Comparison of ENCODE assay signal across 9 cellular contexts in the genomic region with DNA sequence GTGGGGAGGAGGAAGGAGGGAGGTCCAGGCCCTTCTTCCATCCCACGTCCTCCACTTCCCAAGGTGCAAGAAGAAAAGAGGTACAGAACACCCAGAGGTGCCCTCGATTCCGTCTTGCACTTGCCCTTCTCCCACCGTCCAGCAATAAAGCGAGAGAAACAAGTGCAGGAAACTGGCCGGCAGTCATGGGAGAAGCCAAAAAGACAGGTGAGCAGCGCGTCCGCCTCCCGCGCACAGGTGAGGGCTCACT. TPM values are rescaled to one million over a fixed set of nuclear protein-coding genes. Genes with fewer than 3 reads are reported as not detected.
DNase-seq lines count a peak whose midpoint lies in the region; ATAC-seq and TF ChIP-seq lines count a peak whose summit lies in the region.
"Had no signal": no experiment of that assay in that cellular context is flagged by ENCODE, and none has a peak within 500 bp of the region (broad histone marks: within the 10 kb centered on the region; RNA-seq: fewer than 3 reads in every experiment).

No MANE protein-coding gene starts in this region.

- H3K9me3 ChIP-seq in lower lobe of right lung: no peaks in the 10 kb centered on the region
- no peaks in the 10 kb centered on the region for H3K9me3 ChIP-seq in aorta (ENCODE audit: control insufficient read depth, low read length)

- peaks cover 41% of the 10 kb centered on the region for H3K4me1 ChIP-seq in lower lobe of right lung
- H3K4me1 ChIP-seq in aorta (ENCODE audit: control insufficient read depth in 1 of 2, insufficient read depth in 2 of 2, low read length in 2 of 2): no peaks in the 10 kb centered on the region

- H3K36me3 ChIP-seq in lower lobe of right lung: no peaks in the 10 kb centered on the region
- H3K36me3 ChIP-seq in aorta (ENCODE audit: control insufficient read depth in 1 of 2, insufficient read depth in 2 of 2, low read length in 1 of 2): no peaks in the 10 kb centered on the region

- 0% methylated on average over 11 of the region's 11 CpGs for WGBS in aorta, 2 donors

- H3K27ac ChIP-seq in angular gyrus (ENCODE audit: low read depth, low read length): peak overlapping the region; percentile 78
- peak overlapping the region; percentile 83 for H3K27ac ChIP-seq in lower lobe of right lung
- H3K27ac ChIP-seq in aorta (ENCODE audit: low read depth in 1 of 2, low read length in 2 of 2): peak overlapping the region in 1 of 2 donors; percentile 35

- DNase-seq in AG09309 (ENCODE audit: low read depth) (no peak), lower lobe of right lung (no peak), aorta (no peak), NCI-H1436 (lab: John Stamatoyannopoulos, UW) (no peak), dedifferentiated amniotic fluid mesenchymal stem cell (ENCODE audit: extremely low spot score) (no peak)

- H3K4me3 ChIP-seq in AG09309 (ENCODE audit: control insufficient read depth, low read depth, low read length) (peak overlapping the region; percentile 61), lower lobe of right lung (peak overlapping the region; percentile 69), aorta (ENCODE audit: low read length in 2 of 2) (peak overlapping the region; percentile 81 to 94)

- ATAC-seq in HG02759 (IDR thresholded peaks at IDR 0.05; ENCODE audit: unreplicated experiment) (peak; percentile 3), lower lobe of right lung (no peak), aorta (ENCODE audit: low FRiP score) (no peak), HG03342 (IDR thresholded peaks at IDR 0.05; ENCODE audit: unreplicated experiment) (no peak)

- no peaks in the 10 kb centered on the region for H3K27me3 ChIP-seq in lower lobe of right lung (ENCODE audit: low read depth)
- no peaks in the 10 kb centered on the region for H3K27me3 ChIP-seq in aorta (ENCODE audit: control insufficient read depth in 1 of 2, insufficient read depth in 2 of 2, low read length in 1 of 2)

- intact Hi-C loops in lower lobe of right lung (cut with DNase I): no loop called here
- intact Hi-C loops in aorta (cut with DNase I): no loop called here

- TF ChIP-seq CTCF in AG09309 (IDR thresholded peaks at IDR 0.05; ENCODE audit: control insufficient read depth, insufficient read depth, low read depth, low read length, missing control alignments): no peak
- TF ChIP-seq CTCF in lower lobe of right lung (IDR thresholded peaks at IDR 0.05): no peak

RNA-seq across cellular contexts. Expression of a gene that starts 1.3 kb away (rescaled TPM):
- 5.7 TPM for total RNA-seq in lower lobe of right lung
- total RNA-seq in aorta: not detected
- polyA plus RNA-seq in aorta: under 1 TPM in 1 of 2 donors, not detected in 1; 0.36 TPM
- total RNA-seq: myocyte had no signal

RNA-seq across cellular contexts. Expression of a gene that starts 17.7 kb away (rescaled TPM):
- total RNA-seq in lower lobe of right lung (41.2 TPM), aorta (10 to 100 TPM; 40.6 to 48.2 TPM)
- 10 to 100 TPM; 55.3 to 80.2 TPM for polyA plus RNA-seq in aorta

RNA-seq across cellular contexts. Expression of a gene that starts 29.4 kb away (rescaled TPM):
- total RNA-seq in lower lobe of right lung: 16.6 TPM
- 10 to 100 TPM in 1 of 2 donors, 1 to 10 TPM in 1; 8.7 to 12.1 TPM for total RNA-seq in aorta
- 10 to 100 TPM in 1 of 2 donors, 1 to 10 TPM in 1; 7.0 to 30.5 TPM for polyA plus RNA-seq in aorta

RNA-seq across cellular contexts. Expression of a gene that starts 31.5 kb away (rescaled TPM):
- 5.3 TPM for total RNA-seq in lower lobe of right lung
- total RNA-seq in aorta: 1 to 10 TPM in 1 of 2 donors, under 1 TPM in 1; 0.16 to 1.4 TPM
- polyA plus RNA-seq in aorta: under 1 TPM; 0.25 to 0.33 TPM

RNA-seq across cellular contexts. Expression of a gene that starts 52.5 kb away (rescaled TPM):
- total RNA-seq in lower lobe of right lung: 88.0 TPM
- total RNA-seq in aorta: 10 to 100 TPM; 91.6 to 92.9 TPM
- 10 to 100 TPM; 46.8 to 75.2 TPM for polyA plus RNA-seq in aorta
